26 cellular contexts compared by ENCODE assay signal in the genomic region with DNA sequence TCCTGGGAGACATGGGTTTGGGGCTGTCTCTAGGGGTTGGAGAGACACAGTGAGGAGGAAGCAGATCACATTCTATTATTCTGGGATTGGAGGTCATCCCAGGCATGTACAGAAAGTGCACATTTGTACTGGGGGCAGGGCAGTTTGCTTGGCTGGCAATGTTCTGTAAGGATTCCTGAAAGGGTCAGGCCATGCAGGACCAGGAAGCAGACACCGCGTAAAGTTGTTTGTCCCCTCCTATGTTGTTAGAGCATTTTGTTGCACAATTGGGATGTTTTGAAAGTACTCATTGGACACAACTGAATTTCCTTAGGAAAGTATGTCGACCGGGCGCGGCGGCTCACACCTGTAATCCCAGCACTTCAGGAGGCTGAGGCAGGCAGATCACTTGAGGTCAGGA. TPM values are rescaled to one million over a fixed set of nuclear protein-coding genes. Genes with fewer than 3 reads are reported as not detected.
A peak's percentile ranks its signal among the peaks of the same experiment; 100 is the strongest.
DNase-seq lines count a peak whose midpoint lies in the region; ATAC-seq, FAIRE-seq and TF ChIP-seq lines count a peak whose summit lies in the region.
"Had no signal": no experiment of that assay in that cellular context is flagged by ENCODE, and none has a peak within 500 bp of the region (broad histone marks: within the 10 kb centered on the region; RNA-seq: fewer than 3 reads in every experiment).

No MANE protein-coding gene starts in this region.

- no peak overlapping the region for H2AFZ ChIP-seq in HepG2 (ENCODE audit: low read length)
- no peak overlapping the region for H2AFZ ChIP-seq in trophoblast cell (ENCODE audit: insufficient read depth, low read length, poor library complexity)
- H2AFZ ChIP-seq: GM23338 had no signal

- H4K20me1 ChIP-seq in HepG2 (ENCODE audit: insufficient read depth, low read length), result no peaks in the 10 kb centered on the region
- H4K20me1 ChIP-seq: BLaER1 treated with 17β-estradiol and CSF1 and Interleukin-3, amounts not matched to agents 10 nM and 100 nM had no signal

- H3K18ac ChIP-seq in trophoblast cell (ENCODE audit: low read length), result no peak overlapping the region

- H3K79me1 ChIP-seq in trophoblast cell (ENCODE audit: low read length), result peaks cover 2% of the 10 kb centered on the region

- H3K23ac ChIP-seq in trophoblast cell (ENCODE audit: low read length), result no peak overlapping the region

- ATAC-seq in HepG2 (peak; percentile 65), WTC11 (no peak), HG03342 (IDR thresholded peaks at IDR 0.05; ENCODE audit: unreplicated experiment) (no peak), natural killer cell (no peak)
- ATAC-seq: GM23338, HCT116 had no signal

- intact Hi-C loops in HepG2 (cut with micrococcal nuclease; ENCODE audit: unreplicated experiment), result no loop called here
- intact Hi-C loops in natural killer cell (cut with micrococcal nuclease), result no loop called here

- peak; percentile 55 for DNase-seq in HuH-7 (ENCODE audit: low spot score)
- DNase-seq in HepG2 (ENCODE audit: low spot score), result peak; percentile 72
- DNase-seq in mesenteric fat pad (ENCODE audit: low spot score), result peak; percentile 51
- peak in 1 of 2 donors; percentile 21 for DNase-seq in trophoblast cell
- DNase-seq in WTC11 (ENCODE audit: low spot score), result no peak
- DNase-seq in natural killer cell, result no peak
- DNase-seq: 8988T; ACHN; AML-193; BE2C; Calu3; CD4-positive, alpha-beta T cell; COR-L47; DMS153; DND-41; H9 had no signal

- H4K91ac ChIP-seq in trophoblast cell (ENCODE audit: low read depth, low read length), result no peak overlapping the region

- in situ Hi-C loops in HepG2 (cut with HindIII; ENCODE audit: extremely low pct_ligation_motif_present, low pct_unique_long_range_greater_than_20kb), result no loop called here

- no peak for FAIRE-seq in HepG2 (lab: Jason Lieb, UNC)
- FAIRE-seq: A549, G401.6, GM12892, GM19239 had no signal

- no peak overlapping the region for H3K4ac ChIP-seq in trophoblast cell (ENCODE audit: low read depth, low read length)

- H3K14ac ChIP-seq in trophoblast cell (ENCODE audit: low read length), result no peak overlapping the region

- H4K12ac ChIP-seq in trophoblast cell (ENCODE audit: low read depth, low read length), result no peak overlapping the region

- no peak overlapping the region for H2BK5ac ChIP-seq in trophoblast cell (ENCODE audit: low read depth, low read length, poor library complexity)

- no peak overlapping the region for H3K4me3 Mint-ChIP-seq in WTC11
- no peak overlapping the region for H3K4me3 Mint-ChIP-seq in natural killer cell
- H3K4me3 Mint-ChIP-seq: CD14-positive monocyte; CD4-positive, alpha-beta T cell; GM23338; H9 had no signal

- no peak overlapping the region for H2BK120ac ChIP-seq in trophoblast cell (ENCODE audit: insufficient read depth, low read length, poor library complexity)

- no peak overlapping the region for H3K27ac ChIP-seq in HepG2 (ENCODE audit: extremely low read length, insufficient read depth, low read length)
- no peak overlapping the region for H3K27ac ChIP-seq in trophoblast cell (ENCODE audit: low read depth, low read length)
- H3K27ac ChIP-seq: A549; BLaER1 treated with 17β-estradiol and CSF1 and Interleukin-3, amounts not matched to agents 10 nM and 100 nM had no signal

- H3K9me3 Mint-ChIP-seq in WTC11 (no peaks in the 10 kb centered on the region), natural killer cell (no peaks in the 10 kb centered on the region)
- H3K9me3 Mint-ChIP-seq: CD4-positive, alpha-beta T cell; GM23338; H9 had no signal

- H3K4me3 ChIP-seq in HepG2 (replicated peaks in 1 of 3; ENCODE audit: insufficient read depth in 1 of 3, low read depth in 2 of 3, low read length in 3 of 3), result no peak overlapping the region
- no peak overlapping the region for H3K4me3 ChIP-seq in trophoblast cell (ENCODE audit: low read depth, low read length)
- H3K4me3 ChIP-seq: A549; BLaER1 treated with 17β-estradiol and CSF1 and Interleukin-3, amounts not matched to agents 10 nM and 100 nM; GM23338 had no signal

- H3K4me1 Mint-ChIP-seq in WTC11, result peaks cover 9% of the 10 kb centered on the region
- no peaks in the 10 kb centered on the region for H3K4me1 Mint-ChIP-seq in natural killer cell

- TF ChIP-seq POLR2A in HepG2 (IDR thresholded peaks at IDR 0.05; ENCODE audit: insufficient read depth in 1 of 2, low read depth in 2 of 2, low read length in 2 of 2), result no peak

- no peak for TF ChIP-seq RAD21 in HepG2 (CRISPR knock-in tag; IDR thresholded peaks at IDR 0.05)

- no peak overlapping the region for H2AK5ac ChIP-seq in trophoblast cell (ENCODE audit: low read length)

- no peak for TF ChIP-seq CTCF in HepG2 (CRISPR knock-in tag; IDR thresholded peaks at IDR 0.05)
- no peak for TF ChIP-seq CTCF in WTC11 (IDR thresholded peaks at IDR 0.05)
- TF ChIP-seq CTCF in natural killer cell (IDR thresholded peaks at IDR 0.05), result no peak

- peaks cover 47% of the 10 kb centered on the region for H3K4me1 ChIP-seq in HepG2 (ENCODE audit: insufficient read depth, low read length)
- H3K4me1 ChIP-seq in trophoblast cell (ENCODE audit: control insufficient read depth in 1 of 2, insufficient read depth in 2 of 2, low read length in 2 of 2), result peaks cover 1 to 5% of the 10 kb centered on the region in 2 experiments
- H3K4me1 ChIP-seq: BE2C had no signal

- POLR2A ChIA-PET in HepG2 (lab: Yijun Ruan, JAX), result no interaction called here
- POLR2A ChIA-PET in WTC11 (lab: Charles Lee), result no interaction called here

- TF ChIP-seq EP300 in HepG2 (IDR thresholded peaks at IDR 0.05; ENCODE audit: low read depth in 2 of 2, low read length in 2 of 2) (no peak), HepG2 (CRISPR knock-in tag; IDR thresholded peaks at IDR 0.05; ENCODE audit: borderline replicate concordance) (no peak; the same call in 1 of the 2 replicates)

- CTCF ChIA-PET in HepG2 (lab: Yijun Ruan, JAX; ENCODE audit: low intra/inter-chr PET ratio, low total read pairs), result no interaction called here
- CTCF ChIA-PET in WTC11 (lab: Charles Lee), result no interaction called here

- peak overlapping the region; percentile 72 for H2BK12ac ChIP-seq in trophoblast cell (ENCODE audit: low read length)

- H3K79me2 ChIP-seq in HepG2 (ENCODE audit: insufficient read depth, low read length) (no peaks in the 10 kb centered on the region), trophoblast cell (ENCODE audit: control insufficient read depth, insufficient read depth, low read length, poor library complexity) (no peaks in the 10 kb centered on the region)

- H3K27me3 ChIP-seq in HepG2 (ENCODE audit: control insufficient read depth in 1 of 2, insufficient read depth in 2 of 2, low read length in 2 of 2) (no peaks in the 10 kb centered on the region), trophoblast cell (ENCODE audit: insufficient read depth, low read length) (no peaks in the 10 kb centered on the region)
- H3K27me3 ChIP-seq: BE2C; BLaER1 treated with 17β-estradiol and CSF1 and Interleukin-3, amounts not matched to agents 10 nM and 100 nM had no signal

- no peak overlapping the region for H3K27ac Mint-ChIP-seq in WTC11
- no peak overlapping the region for H3K27ac Mint-ChIP-seq in natural killer cell
- H3K27ac Mint-ChIP-seq: CD14-positive monocyte; CD4-positive, alpha-beta T cell; GM23338; H9 had no signal

- no peak overlapping the region for H4K8ac ChIP-seq in trophoblast cell (ENCODE audit: low read depth, low read length)

- no peaks in the 10 kb centered on the region for H3K27me3 Mint-ChIP-seq in WTC11 (ENCODE audit: low read depth)
- peaks cover 21 to 22% of the 10 kb centered on the region in 2 donors for H3K27me3 Mint-ChIP-seq in natural killer cell (ENCODE audit: low read depth in 2 of 2)

- no peaks in the 10 kb centered on the region for H3K9me3 ChIP-seq in HepG2 (ENCODE audit: low read length)
- no peaks in the 10 kb centered on the region for H3K9me3 ChIP-seq in trophoblast cell (ENCODE audit: insufficient read depth, low read depth, low read length)
- H3K9me3 ChIP-seq: A549; BE2C; BLaER1 treated with 17β-estradiol and CSF1 and Interleukin-3, amounts not matched to agents 10 nM and 100 nM had no signal

- H3K4me2 ChIP-seq in HepG2 (ENCODE audit: low read depth, low read length) (no peak overlapping the region), trophoblast cell (ENCODE audit: low read length) (no peak overlapping the region)
- H3K4me2 ChIP-seq: A549; BLaER1 treated with 17β-estradiol and CSF1 and Interleukin-3, amounts not matched to agents 10 nM and 100 nM; GM23338 had no signal

- 83% methylated on average over 7 of the region's 7 CpGs for WGBS in HepG2 (ENCODE audit: low lambda C conversion rate)
- WGBS in trophoblast cell (ENCODE audit: extremely low coverage, insufficient coverage, insufficient read length), result no CpG with 5 or more reads among the region's 7 CpGs

- H3K36me3 Mint-ChIP-seq in WTC11 (no peaks in the 10 kb centered on the region), natural killer cell (no peaks in the 10 kb centered on the region)
- H3K36me3 Mint-ChIP-seq: CD14-positive monocyte had no signal

- H3K36me3 ChIP-seq in HepG2 (replicated peaks in 1 of 2; ENCODE audit: control insufficient read depth in 1 of 2, insufficient read depth in 2 of 2, low read length in 2 of 2) (no peaks in the 10 kb centered on the region), trophoblast cell (ENCODE audit: control insufficient read depth in 1 of 2, insufficient read depth in 2 of 2, low read length in 2 of 2) (no peaks in the 10 kb centered on the region)
- H3K36me3 ChIP-seq: BE2C; BLaER1 treated with 17β-estradiol and CSF1 and Interleukin-3, amounts not matched to agents 10 nM and 100 nM had no signal

- H3K9ac ChIP-seq in HepG2 (ENCODE audit: insufficient read depth, low read depth, low read length), result no peak overlapping the region
- H3K9ac ChIP-seq in trophoblast cell (ENCODE audit: low read length), result no peak overlapping the region
- H3K9ac ChIP-seq: BLaER1 treated with 17β-estradiol and CSF1 and Interleukin-3, amounts not matched to agents 10 nM and 100 nM had no signal

- BruUV-seq in HepG2 (replicated peaks; lab: Mats Ljungman, UMichigan), result no TSS peak

RNA-seq across cellular contexts. Expression of a gene that starts 12.5 kb away (rescaled TPM):
- total RNA-seq in HepG2 (2016; rRNA removed; fragmentation: Illumina TruSeq; extraction: Trizol) (0.20 TPM in 1 of 2 replicates, not detected in the other), mesenteric fat pad (not detected), WTC11 (2021) (not detected in 3 replicates), natural killer cell (not detected)
- not detected in 2 replicates for total RNA-seq in HepG2 (2016; cell fraction: cytosol; rRNA removed; fragmentation: Illumina TruSeq; extraction: Trizol; ENCODE audit: low read depth)
- not detected in 2 replicates for total RNA-seq in HepG2 (2016; cell fraction: insoluble cytoplasmic fraction; rRNA removed; fragmentation: Illumina TruSeq; extraction: Trizol)
- not detected in 2 replicates for total RNA-seq in HepG2 (2016; cell fraction: membrane; rRNA removed; fragmentation: Illumina TruSeq; extraction: Trizol)
- not detected in 2 replicates for total RNA-seq in HepG2 (2016; cell fraction: nucleus; rRNA removed; fragmentation: Illumina TruSeq; extraction: Trizol)
- 0.31 and 0.63 TPM in 2 replicates for polyA plus RNA-seq in HepG2 (2011; rRNA removed)
- polyA plus RNA-seq in HepG2 (2011; cell fraction: cytosol; rRNA removed), result 0.31 and 0.59 TPM in 2 replicates
- polyA plus RNA-seq in HepG2 (2011; cell fraction: nucleus; rRNA removed), result 0.24 and 0.85 TPM in 2 replicates
- 0.31 TPM in 1 of 2 replicates, not detected in the other for polyA plus RNA-seq in HepG2 (2012)
- polyA plus RNA-seq in HepG2 (2016; cell fraction: cytosol; fragmentation: Illumina TruSeq; extraction: Trizol; ENCODE audit: low read depth), result 0.14 TPM in 1 of 2 replicates, not detected in the other
- not detected in 2 replicates for polyA plus RNA-seq in HepG2 (2016; cell fraction: insoluble cytoplasmic fraction; fragmentation: Illumina TruSeq; extraction: Trizol; ENCODE audit: low read depth)
- not detected in 2 replicates for polyA plus RNA-seq in HepG2 (2016; cell fraction: membrane; fragmentation: Illumina TruSeq; extraction: Trizol; ENCODE audit: low read depth)
- 0.85 TPM in 1 of 2 replicates, not detected in the other for polyA plus RNA-seq in HepG2 (2016; cell fraction: nucleus; fragmentation: Illumina TruSeq; extraction: Trizol; ENCODE audit: insufficient read depth, low read depth)
- polyA minus RNA-seq in HepG2 (2011; rRNA and poly(A)+ RNA removed; ENCODE audit: low replicate concordance), result not detected in 2 replicates
- not detected in 2 replicates for polyA minus RNA-seq in HepG2 (2011; cell fraction: cytosol; rRNA and poly(A)+ RNA removed)
- polyA minus RNA-seq in HepG2 (2011; cell fraction: nucleus; rRNA and poly(A)+ RNA removed), result 1.2 TPM in 1 of 2 replicates, not detected in the other
- polyA plus RNA-seq in trophoblast cell (2013), result not detected in 2 replicates
- total RNA-seq: Calu3; CD4-positive, alpha-beta T cell; GM23338; H4; H9 had no signal
- polyA plus RNA-seq: A549, CD14-positive monocyte, GM23338 had no signal

Comparison
In these comparisons a context has a peak if more than half of its experiments do, and no peak if none do; other contexts are left out.
1. DNase-seq: peak in HuH-7 (single experiment), HepG2 (single experiment) and mesenteric fat pad (single experiment); none in WTC11 (single experiment) and natural killer cell (single experiment).